In the genomic region with DNA sequence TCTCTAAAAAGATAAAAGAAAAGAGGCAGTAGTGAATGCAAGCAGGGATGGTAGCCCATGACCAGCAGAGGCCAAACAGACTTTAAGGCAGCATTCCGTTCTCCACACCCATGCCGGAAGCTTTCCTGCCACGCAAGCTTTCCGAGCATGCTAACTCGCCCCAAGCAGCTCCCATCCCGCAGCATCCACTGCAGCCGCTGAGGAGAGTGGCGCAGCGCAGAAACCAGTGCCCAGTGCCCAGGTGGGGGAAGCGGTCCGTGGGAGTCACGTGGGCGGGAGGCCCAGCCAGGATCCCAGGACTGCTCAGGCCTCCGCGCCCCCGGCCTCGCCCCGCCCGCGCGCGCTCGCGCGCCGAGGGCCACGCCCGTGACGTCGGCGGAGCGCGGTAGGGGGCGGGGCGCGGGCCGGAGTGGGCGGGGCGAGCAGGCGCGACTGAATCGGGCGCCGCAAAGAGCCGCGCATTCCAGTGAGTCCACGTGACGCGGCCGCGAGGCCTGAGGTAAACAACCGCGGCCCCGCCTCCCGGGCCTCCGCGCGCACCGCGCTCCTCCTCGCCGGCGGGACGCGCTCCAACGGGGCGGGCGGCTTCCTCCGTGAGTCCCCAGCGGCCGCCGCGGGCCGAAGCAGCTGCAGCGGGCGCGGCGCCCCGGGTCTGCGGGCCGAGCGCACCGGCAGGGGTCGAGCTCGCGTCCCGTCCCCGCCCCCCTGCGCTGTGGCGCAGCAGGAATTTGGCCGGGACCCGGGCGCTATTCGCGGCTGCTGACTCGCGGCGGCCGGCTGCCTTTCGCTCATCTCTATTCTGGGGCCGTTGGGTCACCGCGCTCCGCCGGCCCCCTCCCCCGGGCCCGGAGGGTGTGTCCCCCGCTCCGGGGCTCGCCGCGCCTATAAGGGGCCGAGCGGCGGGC, we compare ENCODE assay signal across 8 cellular contexts. TPM values are rescaled to one million over a fixed set of nuclear protein-coding genes. Genes with fewer than 3 reads are reported as not detected.
DNase-seq lines count a peak whose midpoint lies in the region; ATAC-seq, FAIRE-seq and TF ChIP-seq lines count a peak whose summit lies in the region.

A gene with protein sequence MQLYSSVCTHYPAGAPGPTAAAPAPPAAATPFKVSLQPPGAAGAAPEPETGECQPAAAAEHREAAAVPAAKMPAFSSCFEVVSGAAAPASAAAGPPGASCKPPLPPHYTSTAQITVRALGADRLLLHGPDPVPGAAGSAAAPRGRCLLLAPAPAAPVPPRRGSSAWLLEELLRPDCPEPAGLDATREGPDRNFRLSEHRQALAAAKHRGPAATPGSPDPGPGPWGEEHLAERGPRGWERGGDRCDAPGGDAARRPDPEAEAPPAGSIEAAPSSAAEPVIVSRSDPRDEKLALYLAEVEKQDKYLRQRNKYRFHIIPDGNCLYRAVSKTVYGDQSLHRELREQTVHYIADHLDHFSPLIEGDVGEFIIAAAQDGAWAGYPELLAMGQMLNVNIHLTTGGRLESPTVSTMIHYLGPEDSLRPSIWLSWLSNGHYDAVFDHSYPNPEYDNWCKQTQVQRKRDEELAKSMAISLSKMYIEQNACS (plus strand): TSS at position 529 of the 905 bp plus-strand sequence. CDS start 383 bp downstream, outside the sequence.

- H3K27ac ChIP-seq in pancreas (peak within 1 kb of the TSS; percentile 86 to 97 (median 94)), thyroid gland (peak within 1 kb of the TSS; percentile 95 to 99 (median 98))

- TF ChIP-seq POLR2A in thyroid gland (IDR thresholded peaks at IDR 0.05) = peak in 1 of 2 donors; percentile 96

- ATAC-seq in activated naive CD8-positive, alpha-beta T cell treated with anti-CD3 and anti-CD28 coated beads, Interleukin-2, amount 10 ng/mL, durations not matched to agents 7 days and 5 days (ENCODE audit: low read depth) = peak; percentile 80
- ATAC-seq in Right ventricle myocardium inferior (peak; percentile 95), pancreas (peak; percentile 91 to 95 (median 93))

- no peaks in the 10 kb centered on the region for H3K9me3 ChIP-seq in pancreas
- H3K9me3 ChIP-seq in thyroid gland = no peaks in the 10 kb centered on the region

- no peak for FAIRE-seq in pancreas (lab: Jason Lieb, UNC)

- peaks cover 3% of the 10 kb centered on the region for H3K27me3 Mint-ChIP-seq in activated naive CD8-positive, alpha-beta T cell treated with anti-CD3 and anti-CD28 coated beads, Interleukin-2, amount 10 ng/mL, durations not matched to agents 7 days and 5 days

- H3K4me3 ChIP-seq in HFF-Myc (replicated peaks; ENCODE audit: low read depth, low read length) = peak within 1 kb of the TSS; percentile 53
- peak within 1 kb of the TSS; percentile 70 to 90 (median 86) for H3K4me3 ChIP-seq in pancreas
- H3K4me3 ChIP-seq in thyroid gland (replicated peaks in 1 of 3) = peak within 1 kb of the TSS; percentile 69 to 98 (median 84)

- H3K36me3 ChIP-seq in pancreas = no peaks in the 10 kb centered on the region
- no peaks in the 10 kb centered on the region for H3K36me3 ChIP-seq in thyroid gland

- DNase-seq in GM10248 (ENCODE audit: extremely low spot score) (peak; percentile 93), HFF-Myc (ENCODE audit: extremely low read depth, low read depth) (peak; percentile 48), MV-4-11 (lab: John Stamatoyannopoulos, UW) (peak; percentile 86), SKM-1 treated with dmso at 0.1 percent for 144 hours (lab: John Stamatoyannopoulos, UW; ENCODE audit: unreplicated experiment) (peak; percentile 45), Right ventricle myocardium inferior (ENCODE audit: missing footprints) (peak; percentile 100), pancreas (peak; percentile 95 to 100 (median 98)), thyroid gland (peak; percentile 98)
- peak; percentile 99 for DNase-seq in activated naive CD8-positive, alpha-beta T cell treated with anti-CD3 and anti-CD28 coated beads, Interleukin-2, amount 10 ng/mL, durations not matched to agents 7 days and 5 days

- no peaks in the 10 kb centered on the region for H3K27me3 ChIP-seq in pancreas
- H3K27me3 ChIP-seq in thyroid gland = no peaks in the 10 kb centered on the region

- H3K4me1 ChIP-seq in pancreas (peaks cover 10 to 27% (median 24%) of the 10 kb centered on the region in 3 donors), thyroid gland (peaks cover 23 to 25% of the 10 kb centered on the region in 2 donors)

- intact Hi-C loops in Right ventricle myocardium inferior (cut with DNase I) = loop anchor here (1.0 kb wide), 2 partner anchors 33 to 91 kb away; no protein-coding TSS in a partner anchor
- intact Hi-C loops in pancreas (cut with DNase I) = no loop called here
- intact Hi-C loops in thyroid gland (cut with DNase I) = loop anchor here (10.0 kb wide), 1 partner anchor 74 kb away; no protein-coding TSS in a partner anchor

- 0 to 1% methylated on average over 61 to 115 of the region's 115 CpGs for WGBS in pancreas, 2 donors
- 7 to 23% methylated on average over 3 to 5 of the region's 115 CpGs for WGBS in thyroid gland, 2 donors

- no peak for TF ChIP-seq CTCF in GM10248 (IDR thresholded peaks at IDR 0.05; ENCODE audit: control extremely low read depth, extremely low read depth, low read depth, missing control alignments)
- TF ChIP-seq CTCF in HFF-Myc (IDR thresholded peaks at IDR 0.05; ENCODE audit: low read depth, low read length, missing control alignments) = no peak
- no peak for TF ChIP-seq CTCF in pancreas (IDR thresholded peaks at IDR 0.05)
- peak in 4 of 6 experiments; percentile 26 to 49 (median 36) for TF ChIP-seq CTCF in thyroid gland (IDR thresholded peaks at IDR 0.05)

- peak within 1 kb of the TSS; percentile 92 for H3K4me3 Mint-ChIP-seq in activated naive CD8-positive, alpha-beta T cell treated with anti-CD3 and anti-CD28 coated beads, Interleukin-2, amount 10 ng/mL, durations not matched to agents 7 days and 5 days

- H3K4me1 Mint-ChIP-seq in activated naive CD8-positive, alpha-beta T cell treated with anti-CD3 and anti-CD28 coated beads, Interleukin-2, amount 10 ng/mL, durations not matched to agents 7 days and 5 days = peaks cover 30% of the 10 kb centered on the region

- peaks cover 12% of the 10 kb centered on the region for H3K36me3 Mint-ChIP-seq in activated naive CD8-positive, alpha-beta T cell treated with anti-CD3 and anti-CD28 coated beads, Interleukin-2, amount 10 ng/mL, durations not matched to agents 7 days and 5 days

- peak within 1 kb of the TSS; percentile 80 for H3K27ac Mint-ChIP-seq in activated naive CD8-positive, alpha-beta T cell treated with anti-CD3 and anti-CD28 coated beads, Interleukin-2, amount 10 ng/mL, durations not matched to agents 7 days and 5 days

- H3K9me3 Mint-ChIP-seq in activated naive CD8-positive, alpha-beta T cell treated with anti-CD3 and anti-CD28 coated beads, Interleukin-2, amount 10 ng/mL, durations not matched to agents 7 days and 5 days = no peaks in the 10 kb centered on the region

- POLR2A ChIA-PET in GM10248 (lab: Yijun Ruan, JAX) = no interaction called here
- POLR2A ChIA-PET in activated naive CD8-positive, alpha-beta T cell treated with anti-CD3 and anti-CD28 coated beads, Interleukin-2, amount 10 ng/mL, durations not matched to agents 7 days and 5 days (lab: Charles Lee) = interaction anchor here (0.7 to 3.8 kb wide), 15 partner anchors 8 to 124 kb away, joined by 3 to 24 read pairs (median 4); partner anchors contain the start of gene C10orf67

- CTCF ChIA-PET in GM10248 (lab: Yijun Ruan, JAX) = interaction anchor here (1.0 to 1.3 kb wide), 2 partner anchors 8 to 16 kb away, joined by 3 read pairs; no protein-coding TSS in a partner anchor

RNA-seq across cellular contexts. Expression of the gene that starts here (rescaled TPM):
- total RNA-seq in activated naive CD8-positive, alpha-beta T cell treated with anti-CD3 and anti-CD28 coated beads, Interleukin-2, amount 10 ng/mL, durations not matched to agents 7 days and 5 days = 10 to 100 TPM; 20.1 to 21.0 TPM
- 13.3 TPM for total RNA-seq in Right ventricle myocardium inferior
- 1 to 10 TPM; 5.5 to 9.7 (median 6.0) TPM for total RNA-seq in pancreas
- polyA plus RNA-seq in pancreas = 1 to 10 TPM; 2.6 to 4.0 TPM
- 10 to 100 TPM; 18.7 to 23.9 (median 20.1) TPM for total RNA-seq in thyroid gland

Comparison
In these comparisons a context has a peak if more than half of its experiments do, and no peak if none do; other contexts are left out.
1. Peak in every context shown above with its lines: DNase-seq, ATAC-seq, H3K4me3 ChIP-seq and H3K27ac ChIP-seq.
2. DNase-seq: peak in every context shown above with its lines; median percentile 100 in Right ventricle myocardium inferior; 99 in activated naive CD8-positive, alpha-beta T cell treated with anti-CD3 and anti-CD28 coated beads, Interleukin-2, amount 10 ng/mL, durations not matched to agents 7 days and 5 days; 98 in thyroid gland; 98 in pancreas; 93 in GM10248; 86 in MV-4-11; 48 in HFF-Myc; 45 in SKM-1 treated with dmso at 0.1 percent for 144 hours.
3. CTCF ChIP-seq: peak in thyroid gland (4 of 6); none in GM10248 (single experiment), HFF-Myc (single experiment) and pancreas (0 of 4).
4. intact Hi-C loops: an anchor here in Right ventricle myocardium inferior (1.0 kb wide) and thyroid gland (10.0 kb wide); none called in pancreas.